Comparison of ENCODE assay signal across 36 cellular contexts in genomic region chr1:178679237-178679636, GRCh38.
"Had no signal": no experiment of that assay in that cellular context is flagged by ENCODE, and none has a peak within 500 bp of the region (broad histone marks: within the 10 kb centered on the region; RNA-seq: fewer than 3 reads in every experiment).

No MANE protein-coding gene starts in this region.

- H3K27ac ChIP-seq: ascending aorta, cardiac muscle cell, VCaP had no signal

- H3K9me3 Mint-ChIP-seq: activated B cell treated with CpG ODN at 0.5 μM for 24 hours; activated CD4-positive, alpha-beta memory T cell treated with anti-CD3 and anti-CD28 coated beads for 36 hours; activated CD4-positive, alpha-beta T cell treated with anti-CD3 and anti-CD28 coated beads, Interleukin-2, amount 10 ng/mL, durations not matched to agents 24 days and 14 days; activated CD8-positive, alpha-beta T cell treated with anti-CD3 and anti-CD28 coated beads for 36 hours; activated naive CD4-positive, alpha-beta T cell treated with anti-CD3 and anti-CD28 coated beads, Interleukin-2, amount 10 ng/mL, durations not matched to agents 7 days and 5 days; activated naive CD4-positive, alpha-beta T cell treated with anti-CD3 and anti-CD28 coated beads, Interleukin-2, amount 50 U/mL, for 24 hours; activated T-cell treated with anti-CD3 and anti-CD28 coated beads, Interleukin-2, amount 50 U/mL, for 4 hours; activated T-helper 2 cell treated with anti-CD3 and anti-CD28 coated beads, Interferon-gamma antibody, Interleukin-2, Interleukin-4, amounts not matched to agents 10 μg/mL and 5 μg/mL and 100 μg/mL, durations not matched to agents 14 hours and 24 hours and 36 hours; central memory CD8-positive, alpha-beta T cell; T-helper 2 cell treated with Interferon-gamma antibody and Interleukin-4, amounts not matched to agents 5 μg/mL and 100 μg/mL, for 36 hours had no signal

- H3K4me1 ChIP-seq: ascending aorta had no signal

- H3K4me1 Mint-ChIP-seq: activated CD4-positive, alpha-beta T cell treated with anti-CD3 and anti-CD28 coated beads, Interleukin-2, amount 10 ng/mL, durations not matched to agents 24 days and 14 days; activated naive CD4-positive, alpha-beta T cell treated with anti-CD3 and anti-CD28 coated beads, Interleukin-2, amount 10 ng/mL, durations not matched to agents 7 days and 5 days; activated naive CD4-positive, alpha-beta T cell treated with anti-CD3 and anti-CD28 coated beads, Interleukin-2, amount 50 U/mL, for 24 hours; central memory CD8-positive, alpha-beta T cell had no signal

- H3K27me3 ChIP-seq: ascending aorta, cardiac muscle cell had no signal

- FAIRE-seq: bronchial epithelial cell, TTC549 had no signal

- DNase-seq: activated B cell treated with CpG ODN at 0.5 μM for 24 hours; activated CD4-positive, alpha-beta memory T cell treated with anti-CD3 and anti-CD28 coated beads for 36 hours; activated CD4-positive, alpha-beta T cell treated with anti-CD3 and anti-CD28 coated beads for 4 hours; activated CD4-positive, alpha-beta T cell treated with anti-CD3 and anti-CD28 coated beads, Interleukin-2, amount 10 ng/mL, durations not matched to agents 24 days and 14 days; activated CD4-positive, alpha-beta T cell treated with anti-CD3 and anti-CD28 coated beads, Interleukin-2, amount 50 U/mL, for 1 hour; activated CD4-positive, alpha-beta T cell treated with anti-CD3 and anti-CD28 coated beads, Interleukin-2, amount 50 U/mL, for 4 hours; activated CD4-positive, CD25-positive, alpha-beta regulatory T cell treated with anti-CD3 and anti-CD28 coated beads, Interleukin-2, amount 50 U/mL, for 72 hours; activated CD8-positive, alpha-beta memory T cell treated with anti-CD3 and anti-CD28 coated beads, Interleukin-2, amount 50 U/mL, for 4 hours; activated CD8-positive, alpha-beta T cell treated with anti-CD3 and anti-CD28 coated beads for 36 hours; activated effector memory CD4-positive, alpha-beta T cell treated with Interleukin-2 at 50 U/mL for 16 hours; activated gamma-delta T cell; activated naive CD4-positive, alpha-beta T cell treated with anti-CD3 and anti-CD28 coated beads, Interleukin-2, amount 10 ng/mL, durations not matched to agents 7 days and 5 days; activated naive CD4-positive, alpha-beta T cell treated with Interleukin-2 at 50 U/mL for 16 hours; activated naive CD8-positive, alpha-beta T cell treated with anti-CD3 and anti-CD28 coated beads, Interleukin-2, amount 10 ng/mL, durations not matched to agents 7 days and 5 days; activated naive CD8-positive, alpha-beta T cell treated with anti-CD3 and anti-CD28 coated beads, Interleukin-2, amount 50 U/mL, for 24 hours; activated T-cell treated with anti-CD3 and anti-CD28 coated beads for 4 hours; activated T-cell treated with anti-CD3 and anti-CD28 coated beads, Interleukin-2, amount 50 U/mL, for 1 hour; activated T-cell treated with anti-CD3 and anti-CD28 coated beads, Interleukin-2, amount 50 U/mL, for 4 hours; amygdala; anterior cingulate cortex; caudate nucleus; cerebellar nuclear complex; T-helper 2 cell; T-helper 9 cell had no signal

- H3K4me3 ChIP-seq: ascending aorta, cardiac muscle cell had no signal

- H3K27ac Mint-ChIP-seq: activated B cell treated with CpG ODN at 0.5 μM for 24 hours; activated CD4-positive, alpha-beta memory T cell treated with anti-CD3 and anti-CD28 coated beads for 36 hours; activated CD4-positive, alpha-beta T cell treated with anti-CD3 and anti-CD28 coated beads, Interleukin-2, amount 10 ng/mL, durations not matched to agents 24 days and 14 days; activated CD8-positive, alpha-beta T cell treated with anti-CD3 and anti-CD28 coated beads for 36 hours; activated naive CD4-positive, alpha-beta T cell treated with anti-CD3 and anti-CD28 coated beads, Interleukin-2, amount 10 ng/mL, durations not matched to agents 7 days and 5 days; activated naive CD4-positive, alpha-beta T cell treated with anti-CD3 and anti-CD28 coated beads, Interleukin-2, amount 50 U/mL, for 24 hours; activated naive CD8-positive, alpha-beta T cell; activated naive CD8-positive, alpha-beta T cell treated with anti-CD3 and anti-CD28 coated beads, Interleukin-2, amount 10 ng/mL, durations not matched to agents 7 days and 5 days; activated naive CD8-positive, alpha-beta T cell treated with anti-CD3 and anti-CD28 coated beads, Interleukin-2, amount 50 U/mL, for 24 hours; activated T-helper 2 cell treated with anti-CD3 and anti-CD28 coated beads, Interferon-gamma antibody, Interleukin-2, Interleukin-4, amounts not matched to agents 10 μg/mL and 5 μg/mL and 100 μg/mL, durations not matched to agents 14 hours and 24 hours and 36 hours; brain; T-helper 1 cell treated with Interleukin-12 subunit alpha and Interleukin-12 subunit beta and Interleukin-4 antibody, amounts not matched to agents 30 μg/mL and 1 μg/mL, for 36 hours; T-helper 2 cell treated with Interferon-gamma antibody and Interleukin-4, amounts not matched to agents 5 μg/mL and 100 μg/mL, for 36 hours had no signal

- H3K9me3 ChIP-seq: ascending aorta had no signal

- H3K36me3 Mint-ChIP-seq: activated CD4-positive, alpha-beta memory T cell treated with anti-CD3 and anti-CD28 coated beads for 36 hours; activated naive CD4-positive, alpha-beta T cell treated with anti-CD3 and anti-CD28 coated beads, Interleukin-2, amount 10 ng/mL, durations not matched to agents 7 days and 5 days; activated naive CD8-positive, alpha-beta T cell treated with anti-CD3 and anti-CD28 coated beads, Interleukin-2, amount 10 ng/mL, durations not matched to agents 7 days and 5 days; brain had no signal

- H3K27me3 Mint-ChIP-seq: activated B cell treated with CpG ODN at 0.5 μM for 24 hours; activated naive CD4-positive, alpha-beta T cell treated with anti-CD3 and anti-CD28 coated beads, Interleukin-2, amount 50 U/mL, for 24 hours; brain; central memory CD8-positive, alpha-beta T cell had no signal

- H3K36me3 ChIP-seq: ascending aorta, cardiac muscle cell had no signal

- H3K4me3 Mint-ChIP-seq: activated B cell treated with CpG ODN at 0.5 μM for 24 hours; activated CD4-positive, alpha-beta memory T cell treated with anti-CD3 and anti-CD28 coated beads for 36 hours; activated CD4-positive, alpha-beta T cell treated with anti-CD3 and anti-CD28 coated beads, Interleukin-2, amount 10 ng/mL, durations not matched to agents 24 days and 14 days; activated CD8-positive, alpha-beta T cell treated with anti-CD3 and anti-CD28 coated beads for 36 hours; activated naive CD4-positive, alpha-beta T cell treated with anti-CD3 and anti-CD28 coated beads, Interleukin-2, amount 10 ng/mL, durations not matched to agents 7 days and 5 days; activated naive CD4-positive, alpha-beta T cell treated with anti-CD3 and anti-CD28 coated beads, Interleukin-2, amount 50 U/mL, for 24 hours; activated naive CD8-positive, alpha-beta T cell; activated naive CD8-positive, alpha-beta T cell treated with anti-CD3 and anti-CD28 coated beads, Interleukin-2, amount 10 ng/mL, durations not matched to agents 7 days and 5 days; activated naive CD8-positive, alpha-beta T cell treated with anti-CD3 and anti-CD28 coated beads, Interleukin-2, amount 50 U/mL, for 24 hours; activated T-cell treated with anti-CD3 and anti-CD28 coated beads, Interleukin-2, amount 50 U/mL, for 4 hours; brain; central memory CD8-positive, alpha-beta T cell; T-helper 1 cell treated with Interleukin-12 subunit alpha and Interleukin-12 subunit beta and Interleukin-4 antibody, amounts not matched to agents 30 μg/mL and 1 μg/mL, for 36 hours; T-helper 2 cell treated with Interferon-gamma antibody and Interleukin-4, amounts not matched to agents 5 μg/mL and 100 μg/mL, for 36 hours had no signal

- ATAC-seq: activated CD8-positive, alpha-beta T cell treated with anti-CD3 and anti-CD28 coated beads for 36 hours; activated naive CD8-positive, alpha-beta T cell treated with anti-CD3 and anti-CD28 coated beads, Interleukin-2, amount 50 U/mL, for 24 hours; activated T-cell treated with anti-CD3 and anti-CD28 coated beads, Interleukin-2, amount 50 U/mL, for 4 hours had no signal
